Comparison of ENCODE assay signal across 13 cellular contexts in genomic region chr11:64090811-64091516, GRCh38. TPM values are rescaled to one million over a fixed set of nuclear protein-coding genes. Genes with fewer than 3 reads are reported as not detected.
DNase-seq lines count a peak whose midpoint lies in the region; ATAC-seq and TF ChIP-seq lines count a peak whose summit lies in the region.
"Had no signal": no experiment of that assay in that cellular context is flagged by ENCODE, and none has a peak within 500 bp of the region (broad histone marks: within the 10 kb centered on the region; RNA-seq: fewer than 3 reads in every experiment).

No MANE protein-coding gene starts in this region.

- DNase-seq in CD14-positive monocyte (ENCODE audit: low spot score) (no peak), HL-60 (ENCODE audit: low read depth in 1 of 2, low spot score in 1 of 2) (peak; percentile 53 to 87), SK-N-MC (ENCODE audit: low read depth, low spot score) (peak; percentile 65), fibroblast of villous mesenchyme (ENCODE audit: low read depth) (peak; percentile 71), cerebellum (ENCODE audit: low spot score) (no peak), NCI-H1105 (lab: John Stamatoyannopoulos, UW) (no peak)
- DNase-seq: activated CD4-positive, alpha-beta T cell treated with anti-CD3 and anti-CD28 coated beads for 4 hours; amniotic stem cell; midbrain; NCI-H526 had no signal

- H3K27ac ChIP-seq in HL-60 (replicated peaks) (peak overlapping the region; percentile 56), SK-N-MC (peak overlapping the region; percentile 93)
- H3K27ac ChIP-seq: skin epidermis had no signal

- peak overlapping the region; percentile 72 for H3K9ac ChIP-seq in SK-N-MC (ENCODE audit: insufficient read length)

- peaks cover 2 to 5% (median 5%) of the 10 kb centered on the region in 3 donors for H3K27me3 Mint-ChIP-seq in CD14-positive monocyte (ENCODE audit: low read depth in 3 of 3)

- intact Hi-C loops in CD14-positive monocyte (cut with micrococcal nuclease) = no loop called here

- TF ChIP-seq CTCF in CD14-positive monocyte (IDR thresholded peaks at IDR 0.05) (peak; percentile 16), HL-60 (IDR thresholded peaks at IDR 0.05; ENCODE audit: insufficient read depth, low read length) (no peak), fibroblast of villous mesenchyme (IDR thresholded peaks at IDR 0.05; ENCODE audit: insufficient read depth, low read depth, low read length) (no peak)

- peak overlapping the region; percentile 30 for H3K4me3 ChIP-seq in HL-60 (replicated peaks; ENCODE audit: insufficient read depth, low read length)
- peak overlapping the region; percentile 68 for H3K4me3 ChIP-seq in SK-N-MC
- peak overlapping the region; percentile 25 for H3K4me3 ChIP-seq in fibroblast of villous mesenchyme (ENCODE audit: low read depth, low read length)
- H3K4me3 ChIP-seq: skin epidermis had no signal

- peaks cover 52% of the 10 kb centered on the region for H3K4me1 Mint-ChIP-seq in CD14-positive monocyte

- no peaks in the 10 kb centered on the region for H3K27me3 ChIP-seq in HL-60 (ENCODE audit: insufficient read depth, poor library complexity, severe bottlenecking)

- H3K4me3 Mint-ChIP-seq in CD14-positive monocyte = peak overlapping the region in 1 of 2 donors; percentile 71

- no peaks in the 10 kb centered on the region for H3K9me3 Mint-ChIP-seq in CD14-positive monocyte

- H3K36me3 ChIP-seq in SK-N-MC (ENCODE audit: insufficient read depth, low read length) = no peaks in the 10 kb centered on the region

- no peak for ATAC-seq in GM18858 (IDR thresholded peaks at IDR 0.05; ENCODE audit: unreplicated experiment)
- no peak for ATAC-seq in activated CD4-positive, CD25-positive, alpha-beta regulatory T cell treated with anti-CD3 and anti-CD28 coated beads, Interleukin-2, amount 50 U/mL, for 24 hours

- H3K36me3 Mint-ChIP-seq in CD14-positive monocyte = no peaks in the 10 kb centered on the region

- H3K9me3 ChIP-seq in SK-N-MC (ENCODE audit: low read depth, low read length) = no peaks in the 10 kb centered on the region

- peak overlapping the region in 2 of 7 donors; percentile 22 to 69 for H3K27ac Mint-ChIP-seq in CD14-positive monocyte

RNA-seq across cellular contexts. Expression of gene FLRT1, which starts 55.2 kb away (rescaled TPM):
- polyA plus RNA-seq in CD14-positive monocyte = not detected
- total RNA-seq in fibroblast of villous mesenchyme (under 0.01 TPM in 2 replicates), cerebellum (3.7 TPM)

Comparison
In these comparisons a context has a peak if more than half of its experiments do, and no peak if none do; other contexts are left out.
1. DNase-seq: peak in HL-60 (2 of 2), SK-N-MC (single experiment) and fibroblast of villous mesenchyme (single experiment); none in CD14-positive monocyte (single experiment), cerebellum (single experiment) and NCI-H1105 (single experiment).
2. Peak in every context shown above with its lines, with median percentiles within 50 percentile points of each other: H3K4me3 ChIP-seq.